ENCODE assay signal across 16 cellular contexts in genomic region chr1:62466982-62467532, GRCh38. TPM values are rescaled to one million over a fixed set of nuclear protein-coding genes. Genes with fewer than 3 reads are reported as not detected.
DNase-seq lines count a peak whose midpoint lies in the region; ATAC-seq and TF ChIP-seq lines count a peak whose summit lies in the region.
"Had no signal": no experiment of that assay in that cellular context is flagged by ENCODE, and none has a peak within 500 bp of the region (broad histone marks: within the 10 kb centered on the region; RNA-seq: fewer than 3 reads in every experiment).

No MANE protein-coding gene starts in this region.

- H3K4me3 ChIP-seq in mucosa of descending colon = no peak overlapping the region

- H3K9me3 ChIP-seq in mucosa of descending colon = peaks cover 3% of the 10 kb centered on the region

- peaks cover 70% of the 10 kb centered on the region for H3K36me3 Mint-ChIP-seq in progenitor cell of endocrine pancreas (ENCODE audit: insufficient read depth)

- TF ChIP-seq CTCF in mucosa of descending colon (IDR thresholded peaks at IDR 0.05) (no peak), progenitor cell of endocrine pancreas (IDR thresholded peaks at IDR 0.05; ENCODE audit: unreplicated experiment) (no peak)

- H3K4me1 ChIP-seq in mucosa of descending colon (ENCODE audit: low read depth) = peaks cover 8% of the 10 kb centered on the region

- H3K9me3 Mint-ChIP-seq in progenitor cell of endocrine pancreas (ENCODE audit: low read depth) = peaks cover 23% of the 10 kb centered on the region

- DNase-seq in EH (ENCODE audit: low read depth) (peak; percentile 54), NCI-H2171 (lab: John Stamatoyannopoulos, UW) (peak; percentile 54), astrocyte of the hippocampus (ENCODE audit: low read depth, low spot score) (peak; percentile 4), mucosa of descending colon (no peak), progenitor cell of endocrine pancreas (ENCODE audit: low spot score, unreplicated experiment) (no peak), globus pallidus (ENCODE audit: low spot score) (no peak)
- DNase-seq: Calu3; CD4-positive, alpha-beta T cell; KG1; NCI-H1105; NCI-H1930; NCI-H526 treated with DMSO at 0.1 percent for 48 hours; RPMI8226 had no signal

- no peaks in the 10 kb centered on the region for H3K27me3 Mint-ChIP-seq in progenitor cell of endocrine pancreas
- H3K27me3 Mint-ChIP-seq: B cell; CD4-positive, alpha-beta T cell had no signal

- H3K36me3 ChIP-seq in mucosa of descending colon (ENCODE audit: low read depth) = no peaks in the 10 kb centered on the region

- no peak overlapping the region for H3K27ac Mint-ChIP-seq in progenitor cell of endocrine pancreas
- H3K27ac Mint-ChIP-seq: B cell; CD4-positive, alpha-beta T cell had no signal

- H3K4me3 Mint-ChIP-seq in progenitor cell of endocrine pancreas (ENCODE audit: low read depth) = no peak overlapping the region
- H3K4me3 Mint-ChIP-seq: B cell; CD4-positive, alpha-beta T cell had no signal

- intact Hi-C loops in mucosa of descending colon (cut with DNase I, micrococcal nuclease) = no loop called here

- no peaks in the 10 kb centered on the region for H3K4me1 Mint-ChIP-seq in progenitor cell of endocrine pancreas (ENCODE audit: low read depth)
- H3K4me1 Mint-ChIP-seq: B cell had no signal

- peak; percentile 61 for ATAC-seq in mucosa of descending colon
- no peak for ATAC-seq in HG03521 (IDR thresholded peaks at IDR 0.05; ENCODE audit: unreplicated experiment)
- ATAC-seq: HCT116 had no signal

RNA-seq across cellular contexts. Expression of gene USP1, which starts 30.2 kb away (rescaled TPM):
- total RNA-seq in mucosa of descending colon (10 to 100 TPM; 21.9 to 27.8 (median 26.5) TPM), progenitor cell of endocrine pancreas (32.2 and 34.2 TPM in 2 replicates)

Comparison
In these comparisons a context has a peak if more than half of its experiments do, and no peak if none do; other contexts are left out.
1. DNase-seq: peak in EH (single experiment), NCI-H2171 (single experiment) and astrocyte of the hippocampus (single experiment); none in mucosa of descending colon (0 of 3), progenitor cell of endocrine pancreas (single experiment) and globus pallidus (single experiment).